10 cellular contexts compared by ENCODE assay signal in genomic region chr7:131021460-131021859, GRCh38.
DNase-seq lines count a peak whose midpoint lies in the region; ATAC-seq and TF ChIP-seq lines count a peak whose summit lies in the region.
"Had no signal": no experiment of that assay in that cellular context is flagged by ENCODE, and none has a peak within 500 bp of the region (broad histone marks: within the 10 kb centered on the region; RNA-seq: fewer than 3 reads in every experiment).

No MANE protein-coding gene starts in this region.

- H3K79me1 ChIP-seq in H9 (ENCODE audit: insufficient read depth, low read depth, low read length, poor library complexity, severe bottlenecking), result peaks cover 2% of the 10 kb centered on the region

- no peak overlapping the region for H4K8ac ChIP-seq in H9 (replicated peaks; ENCODE audit: insufficient read length, low read depth, low read length)

- peaks cover 48% of the 10 kb centered on the region for H3K4me1 Mint-ChIP-seq in activated CD4-positive, alpha-beta T cell treated with anti-CD3 and anti-CD28 coated beads, Interleukin-2, amount 10 ng/mL, durations not matched to agents 7 days and 5 days
- H3K4me1 Mint-ChIP-seq in H9, result no peaks in the 10 kb centered on the region
- H3K4me1 Mint-ChIP-seq in stimulated activated effector memory CD8-positive, alpha-beta T cell treated with anti-CD3 and anti-CD28 coated beads, Interleukin-12 subunit alpha, Interleukin-12 subunit beta, amount 100 ng/mL, for 72 hours, result peaks cover 77% of the 10 kb centered on the region

- ATAC-seq in stimulated activated effector memory CD8-positive, alpha-beta T cell treated with anti-CD3 and anti-CD28 coated beads, Interleukin-12 subunit alpha, Interleukin-12 subunit beta, amount 100 ng/mL, for 72 hours, result peak; percentile 79

- H3K4ac ChIP-seq in H9 (ENCODE audit: low read depth, low read length), result no peak overlapping the region

- H4K5ac ChIP-seq in H9 (ENCODE audit: insufficient read length, low read depth, low read length), result no peak overlapping the region

- no peak overlapping the region for H3K56ac ChIP-seq in H9 (ENCODE audit: insufficient read length, low read depth, low read length)

- intact Hi-C loops in breast epithelium (cut with DNase I; ENCODE audit: low total_unique reads), result no loop called here

- H2AK5ac ChIP-seq in H9 (ENCODE audit: insufficient read length, low read length), result no peak overlapping the region

- H3K4me1 ChIP-seq in H9 (ENCODE audit: insufficient read depth, low read length) (no peaks in the 10 kb centered on the region), breast epithelium (peaks cover 3 to 5% of the 10 kb centered on the region in 2 donors)

- H3K36me3 ChIP-seq in breast epithelium, result no peaks in the 10 kb centered on the region

- no peak overlapping the region for H2BK5ac ChIP-seq in H9 (ENCODE audit: insufficient read length, low read length)

- no peak overlapping the region for H3K18ac ChIP-seq in H9 (ENCODE audit: insufficient read length, low read depth, low read length)

- no peak overlapping the region for H3K4me3 ChIP-seq in breast epithelium

- no peak overlapping the region for H2AFZ ChIP-seq in H9 (ENCODE audit: low read length)

- H4K91ac ChIP-seq in H9 (ENCODE audit: insufficient read length, low read depth, low read length), result no peak overlapping the region

- H4K20me1 ChIP-seq in H9 (ENCODE audit: control insufficient read depth, insufficient read depth, insufficient read length), result no peaks in the 10 kb centered on the region

- H3K4me2 ChIP-seq in H9 (ENCODE audit: insufficient read depth, insufficient read length, low read length), result no peak overlapping the region

- no peak for TF ChIP-seq POLR2A in breast epithelium (IDR thresholded peaks at IDR 0.05)

- H2BK12ac ChIP-seq in H9 (ENCODE audit: insufficient read length, low read depth, low read length), result no peak overlapping the region

- H3K9me3 Mint-ChIP-seq in activated CD4-positive, alpha-beta T cell treated with anti-CD3 and anti-CD28 coated beads, Interleukin-2, amount 10 ng/mL, durations not matched to agents 7 days and 5 days, result peaks cover 12% of the 10 kb centered on the region
- no peaks in the 10 kb centered on the region for H3K9me3 Mint-ChIP-seq in H9
- peaks cover 2% of the 10 kb centered on the region for H3K9me3 Mint-ChIP-seq in stimulated activated effector memory CD8-positive, alpha-beta T cell treated with anti-CD3 and anti-CD28 coated beads, Interleukin-12 subunit alpha, Interleukin-12 subunit beta, amount 100 ng/mL, for 72 hours

- peak overlapping the region; percentile 1 for H3K4me3 Mint-ChIP-seq in activated CD4-positive, alpha-beta T cell treated with anti-CD3 and anti-CD28 coated beads, Interleukin-2, amount 10 ng/mL, durations not matched to agents 7 days and 5 days
- H3K4me3 Mint-ChIP-seq in H9, result no peak overlapping the region
- peak overlapping the region; percentile 65 for H3K4me3 Mint-ChIP-seq in stimulated activated effector memory CD8-positive, alpha-beta T cell treated with anti-CD3 and anti-CD28 coated beads, Interleukin-12 subunit alpha, Interleukin-12 subunit beta, amount 100 ng/mL, for 72 hours

- no peaks in the 10 kb centered on the region for H3K79me2 ChIP-seq in H9 (ENCODE audit: insufficient read depth, low read length)

- POLR2A ChIA-PET in activated CD4-positive, alpha-beta T cell treated with anti-CD3 and anti-CD28 coated beads, Interleukin-2, amount 10 ng/mL, durations not matched to agents 7 days and 5 days (lab: Charles Lee), result no interaction called here

- no peak overlapping the region for H3K27ac ChIP-seq in H9 (ENCODE audit: insufficient read length, low read depth, low read length)
- H3K27ac ChIP-seq in breast epithelium, result no peak overlapping the region

- no peak overlapping the region for H3K9ac ChIP-seq in H9 (ENCODE audit: extremely low read depth, insufficient read length, low read length)

- H3K14ac ChIP-seq in H9 (ENCODE audit: insufficient read depth, low read length), result peak overlapping the region; percentile 65; the same call in 1 of the 2 replicates

- no peak for DNase-seq in activated CD4-positive, alpha-beta T cell treated with anti-CD3 and anti-CD28 coated beads, Interleukin-2, amount 10 ng/mL, durations not matched to agents 7 days and 5 days
- no peak for DNase-seq in activated CD4-positive, alpha-beta T cell treated with anti-CD3 and anti-CD28 coated beads for 4 hours
- no peak for DNase-seq in H9
- DNase-seq in MV-4-11 (lab: John Stamatoyannopoulos, UW), result peak; percentile 70
- DNase-seq in stimulated activated effector memory CD8-positive, alpha-beta T cell treated with anti-CD3 and anti-CD28 coated beads, Interleukin-12 subunit alpha, Interleukin-12 subunit beta, amount 100 ng/mL, for 72 hours (ENCODE audit: low spot score in 2 of 2), result peak in 1 of 2 donors; percentile 53
- no peak for DNase-seq in breast epithelium (ENCODE audit: low spot score in 2 of 2)
- no peak for DNase-seq in HK-2 (ENCODE audit: unreplicated experiment)
- DNase-seq in iPS-NIHi7 (ENCODE audit: extremely low spot score), result no peak
- DNase-seq: KG1, SIG-M5 had no signal

- no peaks in the 10 kb centered on the region for H3K9me3 ChIP-seq in H9 (ENCODE audit: control insufficient read depth, low read depth, low read length)
- H3K9me3 ChIP-seq in breast epithelium, result no peaks in the 10 kb centered on the region

- TF ChIP-seq CTCF in H9 (conservative IDR thresholded peaks at IDR 0.05) (no peak), breast epithelium (IDR thresholded peaks at IDR 0.05) (no peak)

- H3T11ph ChIP-seq in H9 (ENCODE audit: low read length), result no peak overlapping the region

- H2BK20ac ChIP-seq in H9 (ENCODE audit: low read depth, low read length, poor library complexity, severe bottlenecking), result no peak overlapping the region

- no peak overlapping the region for H2BK120ac ChIP-seq in H9 (ENCODE audit: low read depth, low read length, poor library complexity, severe bottlenecking)

- WGBS in H9 (ENCODE audit: extremely low coverage, insufficient read length, low lambda C conversion rate), result no CpG with 5 or more reads among the region's 5 CpGs

- no peaks in the 10 kb centered on the region for H3K27me3 Mint-ChIP-seq in activated CD4-positive, alpha-beta T cell treated with anti-CD3 and anti-CD28 coated beads, Interleukin-2, amount 10 ng/mL, durations not matched to agents 7 days and 5 days
- no peaks in the 10 kb centered on the region for H3K27me3 Mint-ChIP-seq in H9 (ENCODE audit: low read depth)

- peaks cover 27% of the 10 kb centered on the region for H3K36me3 Mint-ChIP-seq in activated CD4-positive, alpha-beta T cell treated with anti-CD3 and anti-CD28 coated beads, Interleukin-2, amount 10 ng/mL, durations not matched to agents 7 days and 5 days (ENCODE audit: low read depth)
- no peaks in the 10 kb centered on the region; a peak in 1 of 7 replicates for H3K36me3 Mint-ChIP-seq in H9 (ENCODE audit: insufficient read depth in 1 of 3, low read depth in 3 of 3)
- peaks cover 82% of the 10 kb centered on the region for H3K36me3 Mint-ChIP-seq in stimulated activated effector memory CD8-positive, alpha-beta T cell treated with anti-CD3 and anti-CD28 coated beads, Interleukin-12 subunit alpha, Interleukin-12 subunit beta, amount 100 ng/mL, for 72 hours

- H3K27me3 ChIP-seq in H9 (ENCODE audit: insufficient read depth, low read length) (no peaks in the 10 kb centered on the region), breast epithelium (no peaks in the 10 kb centered on the region)

- CTCF ChIA-PET in activated CD4-positive, alpha-beta T cell treated with anti-CD3 and anti-CD28 coated beads, Interleukin-2, amount 10 ng/mL, durations not matched to agents 7 days and 5 days (lab: Charles Lee), result interaction anchor here (0.7 to 2.5 kb wide), 7 partner anchors 19 to 124 kb away, joined by 3 to 7 read pairs (median 3); no protein-coding TSS in a partner anchor

- H3K23me2 ChIP-seq in H9 (ENCODE audit: insufficient read length, low read depth, low read length, poor library complexity, severe bottlenecking), result no peaks in the 10 kb centered on the region

- H2BK15ac ChIP-seq in H9 (ENCODE audit: low read depth, low read length), result no peak overlapping the region

- H3K27ac Mint-ChIP-seq in activated CD4-positive, alpha-beta T cell treated with anti-CD3 and anti-CD28 coated beads, Interleukin-2, amount 10 ng/mL, durations not matched to agents 7 days and 5 days, result peak overlapping the region; percentile 70
- H3K27ac Mint-ChIP-seq in H9, result no peak overlapping the region; a peak in 3 of 7 replicates
- H3K27ac Mint-ChIP-seq in stimulated activated effector memory CD8-positive, alpha-beta T cell treated with anti-CD3 and anti-CD28 coated beads, Interleukin-12 subunit alpha, Interleukin-12 subunit beta, amount 100 ng/mL, for 72 hours, result peak overlapping the region; percentile 85

- no peak overlapping the region for H3K23ac ChIP-seq in H9 (ENCODE audit: insufficient read length, low read depth, low read length)

Comparison
In these comparisons a context has a peak if more than half of its experiments do, and no peak if none do; other contexts are left out.
1. H3K27ac Mint-ChIP-seq: peak in activated CD4-positive, alpha-beta T cell treated with anti-CD3 and anti-CD28 coated beads, Interleukin-2, amount 10 ng/mL, durations not matched to agents 7 days and 5 days (single experiment) and stimulated activated effector memory CD8-positive, alpha-beta T cell treated with anti-CD3 and anti-CD28 coated beads, Interleukin-12 subunit alpha, Interleukin-12 subunit beta, amount 100 ng/mL, for 72 hours (single experiment); none in H9 (0 of 3).
2. H3K4me3 Mint-ChIP-seq: peak in activated CD4-positive, alpha-beta T cell treated with anti-CD3 and anti-CD28 coated beads, Interleukin-2, amount 10 ng/mL, durations not matched to agents 7 days and 5 days (single experiment) and stimulated activated effector memory CD8-positive, alpha-beta T cell treated with anti-CD3 and anti-CD28 coated beads, Interleukin-12 subunit alpha, Interleukin-12 subunit beta, amount 100 ng/mL, for 72 hours (single experiment); none in H9 (0 of 2).